1 cellular context compared by ENCODE assay signal in the genomic region with DNA sequence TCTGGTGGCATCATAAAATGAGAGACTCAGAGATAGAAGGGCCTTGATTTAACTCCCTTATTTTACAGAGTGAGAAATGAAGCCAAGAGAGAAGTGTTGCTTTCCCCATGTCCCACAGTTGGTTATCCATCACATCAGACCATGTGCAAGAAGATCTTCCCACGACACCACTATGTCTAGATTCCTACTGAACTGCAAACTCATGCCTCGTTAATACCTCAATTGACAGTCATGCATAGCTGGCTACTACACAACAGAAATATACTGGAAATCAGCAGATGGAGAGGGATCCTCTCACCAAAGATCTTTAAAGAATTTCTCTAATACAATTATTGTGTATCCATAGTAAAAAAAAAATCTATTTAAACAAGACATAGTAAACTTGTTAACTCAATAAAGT.
TF ChIP-seq lines count a peak whose summit lies in the region.

No MANE protein-coding gene starts in this region.

TF ChIP-seq in GM23338, 12 proteins besides CTCF, POLR2A, EP300 and RAD21 (continued from another document):
- TF ChIP-seq, protein P1, sequence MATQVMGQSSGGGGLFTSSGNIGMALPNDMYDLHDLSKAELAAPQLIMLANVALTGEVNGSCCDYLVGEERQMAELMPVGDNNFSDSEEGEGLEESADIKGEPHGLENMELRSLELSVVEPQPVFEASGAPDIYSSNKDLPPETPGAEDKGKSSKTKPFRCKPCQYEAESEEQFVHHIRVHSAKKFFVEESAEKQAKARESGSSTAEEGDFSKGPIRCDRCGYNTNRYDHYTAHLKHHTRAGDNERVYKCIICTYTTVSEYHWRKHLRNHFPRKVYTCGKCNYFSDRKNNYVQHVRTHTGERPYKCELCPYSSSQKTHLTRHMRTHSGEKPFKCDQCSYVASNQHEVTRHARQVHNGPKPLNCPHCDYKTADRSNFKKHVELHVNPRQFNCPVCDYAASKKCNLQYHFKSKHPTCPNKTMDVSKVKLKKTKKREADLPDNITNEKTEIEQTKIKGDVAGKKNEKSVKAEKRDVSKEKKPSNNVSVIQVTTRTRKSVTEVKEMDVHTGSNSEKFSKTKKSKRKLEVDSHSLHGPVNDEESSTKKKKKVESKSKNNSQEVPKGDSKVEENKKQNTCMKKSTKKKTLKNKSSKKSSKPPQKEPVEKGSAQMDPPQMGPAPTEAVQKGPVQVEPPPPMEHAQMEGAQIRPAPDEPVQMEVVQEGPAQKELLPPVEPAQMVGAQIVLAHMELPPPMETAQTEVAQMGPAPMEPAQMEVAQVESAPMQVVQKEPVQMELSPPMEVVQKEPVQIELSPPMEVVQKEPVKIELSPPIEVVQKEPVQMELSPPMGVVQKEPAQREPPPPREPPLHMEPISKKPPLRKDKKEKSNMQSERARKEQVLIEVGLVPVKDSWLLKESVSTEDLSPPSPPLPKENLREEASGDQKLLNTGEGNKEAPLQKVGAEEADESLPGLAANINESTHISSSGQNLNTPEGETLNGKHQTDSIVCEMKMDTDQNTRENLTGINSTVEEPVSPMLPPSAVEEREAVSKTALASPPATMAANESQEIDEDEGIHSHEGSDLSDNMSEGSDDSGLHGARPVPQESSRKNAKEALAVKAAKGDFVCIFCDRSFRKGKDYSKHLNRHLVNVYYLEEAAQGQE (IDR thresholded peaks at IDR 0.05; ENCODE audit: unreplicated experiment) = no peak
- no peak for TF ChIP-seq ZNF114 (CRISPR knock-in tag; IDR thresholded peaks at IDR 0.05)
- TF ChIP-seq EZH2 (IDR thresholded peaks at IDR 0.05; ENCODE audit: low read depth, unreplicated experiment) = no peak
- no peak for TF ChIP-seq NANOG (IDR thresholded peaks at IDR 0.05; ENCODE audit: borderline replicate concordance)
- TF ChIP-seq ZNF331 (CRISPR knock-in tag; IDR thresholded peaks at IDR 0.05; ENCODE audit: low read depth) = no peak
- TF ChIP-seq, protein P2, sequence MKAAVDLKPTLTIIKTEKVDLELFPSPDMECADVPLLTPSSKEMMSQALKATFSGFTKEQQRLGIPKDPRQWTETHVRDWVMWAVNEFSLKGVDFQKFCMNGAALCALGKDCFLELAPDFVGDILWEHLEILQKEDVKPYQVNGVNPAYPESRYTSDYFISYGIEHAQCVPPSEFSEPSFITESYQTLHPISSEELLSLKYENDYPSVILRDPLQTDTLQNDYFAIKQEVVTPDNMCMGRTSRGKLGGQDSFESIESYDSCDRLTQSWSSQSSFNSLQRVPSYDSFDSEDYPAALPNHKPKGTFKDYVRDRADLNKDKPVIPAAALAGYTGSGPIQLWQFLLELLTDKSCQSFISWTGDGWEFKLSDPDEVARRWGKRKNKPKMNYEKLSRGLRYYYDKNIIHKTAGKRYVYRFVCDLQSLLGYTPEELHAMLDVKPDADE (IDR thresholded peaks at IDR 0.05) = no peak
- TF ChIP-seq, protein P3, sequence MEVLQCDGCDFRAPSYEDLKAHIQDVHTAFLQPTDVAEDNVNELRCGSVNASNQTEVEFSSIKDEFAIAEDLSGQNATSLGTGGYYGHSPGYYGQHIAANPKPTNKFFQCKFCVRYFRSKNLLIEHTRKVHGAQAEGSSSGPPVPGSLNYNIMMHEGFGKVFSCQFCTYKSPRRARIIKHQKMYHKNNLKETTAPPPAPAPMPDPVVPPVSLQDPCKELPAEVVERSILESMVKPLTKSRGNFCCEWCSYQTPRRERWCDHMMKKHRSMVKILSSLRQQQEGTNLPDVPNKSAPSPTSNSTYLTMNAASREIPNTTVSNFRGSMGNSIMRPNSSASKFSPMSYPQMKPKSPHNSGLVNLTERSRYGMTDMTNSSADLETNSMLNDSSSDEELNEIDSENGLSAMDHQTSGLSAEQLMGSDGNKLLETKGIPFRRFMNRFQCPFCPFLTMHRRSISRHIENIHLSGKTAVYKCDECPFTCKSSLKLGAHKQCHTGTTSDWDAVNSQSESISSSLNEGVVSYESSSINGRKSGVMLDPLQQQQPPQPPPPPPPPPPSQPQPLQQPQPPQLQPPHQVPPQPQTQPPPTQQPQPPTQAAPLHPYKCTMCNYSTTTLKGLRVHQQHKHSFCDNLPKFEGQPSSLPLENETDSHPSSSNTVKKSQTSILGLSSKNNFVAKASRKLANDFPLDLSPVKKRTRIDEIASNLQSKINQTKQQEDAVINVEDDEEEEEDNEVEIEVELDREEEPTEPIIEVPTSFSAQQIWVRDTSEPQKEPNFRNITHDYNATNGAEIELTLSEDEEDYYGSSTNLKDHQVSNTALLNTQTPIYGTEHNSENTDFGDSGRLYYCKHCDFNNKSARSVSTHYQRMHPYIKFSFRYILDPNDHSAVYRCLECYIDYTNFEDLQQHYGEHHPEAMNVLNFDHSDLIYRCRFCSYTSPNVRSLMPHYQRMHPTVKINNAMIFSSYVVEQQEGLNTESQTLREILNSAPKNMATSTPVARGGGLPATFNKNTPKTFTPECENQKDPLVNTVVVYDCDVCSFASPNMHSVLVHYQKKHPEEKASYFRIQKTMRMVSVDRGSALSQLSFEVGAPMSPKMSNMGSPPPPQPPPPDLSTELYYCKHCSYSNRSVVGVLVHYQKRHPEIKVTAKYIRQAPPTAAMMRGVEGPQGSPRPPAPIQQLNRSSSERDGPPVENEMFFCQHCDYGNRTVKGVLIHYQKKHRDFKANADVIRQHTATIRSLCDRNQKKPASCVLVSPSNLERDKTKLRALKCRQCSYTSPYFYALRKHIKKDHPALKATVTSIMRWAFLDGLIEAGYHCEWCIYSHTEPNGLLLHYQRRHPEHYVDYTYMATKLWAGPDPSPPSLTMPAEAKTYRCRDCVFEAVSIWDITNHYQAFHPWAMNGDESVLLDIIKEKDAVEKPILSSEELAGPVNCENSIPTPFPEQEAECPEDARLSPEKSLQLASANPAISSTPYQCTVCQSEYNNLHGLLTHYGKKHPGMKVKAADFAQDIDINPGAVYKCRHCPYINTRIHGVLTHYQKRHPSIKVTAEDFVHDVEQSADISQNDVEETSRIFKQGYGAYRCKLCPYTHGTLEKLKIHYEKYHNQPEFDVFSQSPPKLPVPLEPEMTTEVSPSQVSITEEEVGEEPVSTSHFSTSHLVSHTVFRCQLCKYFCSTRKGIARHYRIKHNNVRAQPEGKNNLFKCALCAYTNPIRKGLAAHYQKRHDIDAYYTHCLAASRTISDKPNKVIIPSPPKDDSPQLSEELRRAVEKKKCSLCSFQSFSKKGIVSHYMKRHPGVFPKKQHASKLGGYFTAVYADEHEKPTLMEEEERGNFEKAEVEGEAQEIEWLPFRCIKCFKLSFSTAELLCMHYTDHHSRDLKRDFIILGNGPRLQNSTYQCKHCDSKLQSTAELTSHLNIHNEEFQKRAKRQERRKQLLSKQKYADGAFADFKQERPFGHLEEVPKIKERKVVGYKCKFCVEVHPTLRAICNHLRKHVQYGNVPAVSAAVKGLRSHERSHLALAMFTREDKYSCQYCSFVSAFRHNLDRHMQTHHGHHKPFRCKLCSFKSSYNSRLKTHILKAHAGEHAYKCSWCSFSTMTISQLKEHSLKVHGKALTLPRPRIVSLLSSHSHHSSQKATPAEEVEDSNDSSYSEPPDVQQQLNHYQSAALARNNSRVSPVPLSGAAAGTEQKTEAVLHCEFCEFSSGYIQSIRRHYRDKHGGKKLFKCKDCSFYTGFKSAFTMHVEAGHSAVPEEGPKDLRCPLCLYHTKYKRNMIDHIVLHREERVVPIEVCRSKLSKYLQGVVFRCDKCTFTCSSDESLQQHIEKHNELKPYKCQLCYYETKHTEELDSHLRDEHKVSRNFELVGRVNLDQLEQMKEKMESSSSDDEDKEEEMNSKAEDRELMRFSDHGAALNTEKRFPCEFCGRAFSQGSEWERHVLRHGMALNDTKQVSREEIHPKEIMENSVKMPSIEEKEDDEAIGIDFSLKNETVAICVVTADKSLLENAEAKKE (CRISPR knock-in tag; IDR thresholded peaks at IDR 0.05) = no peak
TF ChIP-seq in GM23338: peak in this region for 0.
